2 cellular contexts compared by ENCODE assay signal in the genomic region with DNA sequence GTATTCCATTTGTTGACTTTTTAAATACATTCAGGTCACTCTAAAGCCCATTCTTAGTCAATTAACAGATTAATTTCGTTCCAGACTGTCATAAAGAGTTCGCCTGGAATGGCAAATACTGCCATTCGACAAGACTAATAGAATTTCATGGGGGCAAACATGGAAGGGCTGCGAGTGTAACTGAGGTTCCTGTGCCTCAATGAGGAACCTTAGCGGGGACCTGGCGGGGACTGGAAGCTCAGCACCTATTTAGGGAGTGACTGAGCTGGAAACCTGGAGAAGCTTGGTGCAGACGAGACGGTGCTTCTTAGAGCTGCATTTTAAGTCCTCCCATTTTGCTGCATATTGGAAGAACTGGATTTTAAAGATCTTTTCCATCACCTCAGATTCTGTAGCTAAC.
TF ChIP-seq lines count a peak whose summit lies in the region.

No MANE protein-coding gene starts in this region.

TF ChIP-seq in endothelial cell of umbilical vein, 7 proteins besides CTCF, POLR2A, EP300 and RAD21 (continued from another document):
- TF ChIP-seq JUN (IDR thresholded peaks at IDR 0.05; ENCODE audit: borderline replicate concordance, insufficient read depth, insufficient read length, low read depth) (no peak), POLR2AphosphoS5 (IDR thresholded peaks at IDR 0.05; ENCODE audit: insufficient read depth, low read depth, low read length) (no peak), MYC (IDR thresholded peaks at IDR 0.05; ENCODE audit: low read depth, low read length) (no peak)
- TF ChIP-seq, protein P1, sequence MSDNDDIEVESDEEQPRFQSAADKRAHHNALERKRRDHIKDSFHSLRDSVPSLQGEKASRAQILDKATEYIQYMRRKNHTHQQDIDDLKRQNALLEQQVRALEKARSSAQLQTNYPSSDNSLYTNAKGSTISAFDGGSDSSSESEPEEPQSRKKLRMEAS (IDR thresholded peaks at IDR 0.05; ENCODE audit: insufficient read depth, insufficient read length), result no peak

TF ChIP-seq in neural cell, 6 proteins besides CTCF, POLR2A, EP300 and RAD21:
- TF ChIP-seq REST (IDR thresholded peaks at IDR 0.05; ENCODE audit: borderline replicate concordance), result no peak
- no peak for TF ChIP-seq SMC3 (conservative IDR thresholded peaks at IDR 0.05; ENCODE audit: poor library complexity)
- TF ChIP-seq MXI1 (conservative IDR thresholded peaks at IDR 0.05; ENCODE audit: poor library complexity, severe bottlenecking), result no peak
- no peak for TF ChIP-seq POLR2AphosphoS5 (IDR thresholded peaks at IDR 0.05)
- no peak for TF ChIP-seq TAF1 (IDR thresholded peaks at IDR 0.05; ENCODE audit: low read depth)
- TF ChIP-seq EZH2 (IDR thresholded peaks at IDR 0.05; ENCODE audit: borderline replicate concordance, insufficient read depth, low read length, poor library complexity, severe bottlenecking), result no peak
